18 cellular contexts compared by ENCODE assay signal in genomic region chr4:121168446-121168845, GRCh38. TPM values are rescaled to one million over a fixed set of nuclear protein-coding genes. Genes with fewer than 3 reads are reported as not detected.
DNase-seq lines count a peak whose midpoint lies in the region; ATAC-seq and TF ChIP-seq lines count a peak whose summit lies in the region.
"Had no signal": no experiment of that assay in that cellular context is flagged by ENCODE, and none has a peak within 500 bp of the region (broad histone marks: within the 10 kb centered on the region; RNA-seq: fewer than 3 reads in every experiment).

No MANE protein-coding gene starts in this region.

- no peaks in the 10 kb centered on the region for H3K4me1 ChIP-seq in stomach
- H3K4me1 ChIP-seq: body of pancreas had no signal

- TF ChIP-seq EP300 in stomach (IDR thresholded peaks at IDR 0.05), result no peak

- no peak overlapping the region for H3K4me3 ChIP-seq in stomach
- H3K4me3 ChIP-seq: body of pancreas, GM23248, upper lobe of left lung had no signal

- H3K9me3 Mint-ChIP-seq in T-helper 2 cell treated with Interferon-gamma antibody and Interleukin-4, amounts not matched to agents 5 μg/mL and 100 μg/mL, for 36 hours, result no peaks in the 10 kb centered on the region

- no peaks in the 10 kb centered on the region for H3K9me3 ChIP-seq in stomach
- H3K9me3 ChIP-seq: body of pancreas, upper lobe of left lung had no signal

- H3K27me3 Mint-ChIP-seq in T-helper 2 cell treated with Interferon-gamma antibody and Interleukin-4, amounts not matched to agents 5 μg/mL and 100 μg/mL, for 36 hours (ENCODE audit: low read depth), result peaks cover 26% of the 10 kb centered on the region
- H3K27me3 Mint-ChIP-seq: naive thymus-derived CD4-positive, alpha-beta T cell had no signal

- no peaks in the 10 kb centered on the region for H3K36me3 ChIP-seq in stomach
- H3K36me3 ChIP-seq: upper lobe of left lung had no signal

- peak; percentile 56 for ATAC-seq in GM18498 (IDR thresholded peaks at IDR 0.05; ENCODE audit: unreplicated experiment)
- peak; percentile 29 for ATAC-seq in GM21360 (IDR thresholded peaks at IDR 0.05; ENCODE audit: unreplicated experiment)
- peak; percentile 54 for ATAC-seq in HG02840 (IDR thresholded peaks at IDR 0.05; ENCODE audit: low FRiP score, unreplicated experiment)
- ATAC-seq in HG03439 (IDR thresholded peaks at IDR 0.05; ENCODE audit: unreplicated experiment), result peak; percentile 53
- ATAC-seq: activated CD8-positive, alpha-beta T cell treated with anti-CD3 and anti-CD28 coated beads, Interleukin-2, amount 10 ng/mL, durations not matched to agents 7 days and 5 days; body of pancreas; SK-N-SH treated with all-trans-retinoic acid at 6 μM for 48 hours had no signal

- 63 to 71% (median 69%) methylated on average over 2 of the region's 2 CpGs for WGBS in stomach, 5 donors

- no peak overlapping the region for H3K27ac ChIP-seq in stomach
- H3K27ac ChIP-seq: body of pancreas, GM23248, upper lobe of left lung had no signal

- H3K4me1 Mint-ChIP-seq in T-helper 2 cell treated with Interferon-gamma antibody and Interleukin-4, amounts not matched to agents 5 μg/mL and 100 μg/mL, for 36 hours (ENCODE audit: low read depth), result peaks cover 25% of the 10 kb centered on the region

- no peak for DNase-seq in NCI-H1436 (lab: John Stamatoyannopoulos, UW)
- DNase-seq in GM20000 (ENCODE audit: low spot score), result no peak
- no peak for DNase-seq in T-helper 2 cell treated with Interferon-gamma antibody and Interleukin-4, amounts not matched to agents 5 μg/mL and 100 μg/mL, for 36 hours (ENCODE audit: low spot score)
- DNase-seq in stomach, result no peak
- DNase-seq: activated CD8-positive, alpha-beta T cell treated with anti-CD3 and anti-CD28 coated beads, Interleukin-2, amount 10 ng/mL, durations not matched to agents 7 days and 5 days; activated effector memory CD4-positive, alpha-beta T cell treated with anti-CD3 and anti-CD28 coated beads, Interleukin-2, amount 50 U/mL, for 16 hours; effector CD8-positive, alpha-beta T cell; GM23248; naive thymus-derived CD4-positive, alpha-beta T cell; stimulated activated CD4-positive, alpha-beta T cell treated with anti-CD3 and anti-CD28 coated beads, Interleukin-2, amount 100 ng/mL, for 24 hours; upper lobe of left lung had no signal

- peaks cover 1% of the 10 kb centered on the region for H3K36me3 Mint-ChIP-seq in T-helper 2 cell treated with Interferon-gamma antibody and Interleukin-4, amounts not matched to agents 5 μg/mL and 100 μg/mL, for 36 hours (ENCODE audit: low read depth)

- TF ChIP-seq POLR2A in stomach (IDR thresholded peaks at IDR 0.05), result no peak

- H3K27me3 ChIP-seq in stomach, result no peaks in the 10 kb centered on the region
- H3K27me3 ChIP-seq: body of pancreas, upper lobe of left lung had no signal

- TF ChIP-seq CTCF in GM20000 (IDR thresholded peaks at IDR 0.05; ENCODE audit: extremely low read depth, missing control alignments) (no peak), stomach (IDR thresholded peaks at IDR 0.05) (no peak)

- no peak overlapping the region for H3K27ac Mint-ChIP-seq in T-helper 2 cell treated with Interferon-gamma antibody and Interleukin-4, amounts not matched to agents 5 μg/mL and 100 μg/mL, for 36 hours
- H3K27ac Mint-ChIP-seq: activated CD8-positive, alpha-beta T cell treated with anti-CD3 and anti-CD28 coated beads, Interleukin-2, amount 10 ng/mL, durations not matched to agents 7 days and 5 days had no signal

- intact Hi-C loops in stomach (cut with DNase I; ENCODE audit: low total_unique reads), result no loop called here

- H3K4me3 Mint-ChIP-seq in T-helper 2 cell treated with Interferon-gamma antibody and Interleukin-4, amounts not matched to agents 5 μg/mL and 100 μg/mL, for 36 hours, result no peak overlapping the region
- H3K4me3 Mint-ChIP-seq: activated CD8-positive, alpha-beta T cell treated with anti-CD3 and anti-CD28 coated beads, Interleukin-2, amount 10 ng/mL, durations not matched to agents 7 days and 5 days had no signal

RNA-seq across cellular contexts. Expression of gene TNIP3, which starts 4.3 kb away (rescaled TPM):
- total RNA-seq in stomach, result 1 to 10 TPM in 2 of 5 donors, under 1 TPM in 1, not detected in 2; 0.37 to 5.1 (median 1.8) TPM
- polyA plus RNA-seq in stomach, result 1 to 10 TPM in 1 of 3 donors, under 1 TPM in 2; 0.12 to 1.1 (median 0.40) TPM
- total RNA-seq: body of pancreas, lower leg skin had no signal
